In genomic region chr13:46355906-46356305, GRCh38 we compare ENCODE assay signal across 23 cellular contexts. TPM values are rescaled to one million over a fixed set of nuclear protein-coding genes. Genes with fewer than 3 reads are reported as not detected.
DNase-seq lines count a peak whose midpoint lies in the region; ATAC-seq and TF ChIP-seq lines count a peak whose summit lies in the region.
"Had no signal": no experiment of that assay in that cellular context is flagged by ENCODE, and none has a peak within 500 bp of the region (broad histone marks: within the 10 kb centered on the region; RNA-seq: fewer than 3 reads in every experiment).

No MANE protein-coding gene starts in this region.

- H3K4me2 ChIP-seq in osteoblast (ENCODE audit: insufficient read depth, low read length), result no peak overlapping the region

- WGBS in psoas muscle, 3 donors, result 84 to 88% (median 87%) methylated on average over 5 of the region's 5 CpGs

- peaks cover 0 to 1% (median 0%) of the 10 kb centered on the region in 3 donors for H3K27me3 Mint-ChIP-seq in CD14-positive monocyte (ENCODE audit: low read depth in 3 of 3)
- no peaks in the 10 kb centered on the region for H3K27me3 Mint-ChIP-seq in activated B cell treated with CpG ODN at 0.5 μM for 24 hours
- H3K27me3 Mint-ChIP-seq in type B pancreatic cell, result no peaks in the 10 kb centered on the region
- peaks cover 0 to 3% of the 10 kb centered on the region in 2 donors for H3K27me3 Mint-ChIP-seq in CD8-positive, alpha-beta memory T cell
- H3K27me3 Mint-ChIP-seq: activated naive CD8-positive, alpha-beta T cell had no signal

- no peak overlapping the region for H2AFZ ChIP-seq in osteoblast (ENCODE audit: low read length)

- H3K9me3 Mint-ChIP-seq in CD14-positive monocyte, result peaks cover 3 to 6% (median 5%) of the 10 kb centered on the region in 7 donors
- H3K9me3 Mint-ChIP-seq in activated B cell treated with CpG ODN at 0.5 μM for 24 hours, result peaks cover 5% of the 10 kb centered on the region
- no peaks in the 10 kb centered on the region for H3K9me3 Mint-ChIP-seq in type B pancreatic cell
- H3K9me3 Mint-ChIP-seq in CD8-positive, alpha-beta memory T cell, result no peaks in the 10 kb centered on the region

- H3K4me1 ChIP-seq in osteoblast (ENCODE audit: insufficient read depth, low read length) (peaks cover 25% of the 10 kb centered on the region), psoas muscle (no peaks in the 10 kb centered on the region)
- no peaks in the 10 kb centered on the region for H3K4me1 ChIP-seq in CD8-positive, alpha-beta memory T cell (ENCODE audit: insufficient read depth, low read length)

- H3K27ac Mint-ChIP-seq in CD14-positive monocyte (peak overlapping the region; percentile 1 to 100 (median 98)), activated B cell treated with CpG ODN at 0.5 μM for 24 hours (peak overlapping the region; percentile 83), type B pancreatic cell (no peak overlapping the region)
- H3K27ac Mint-ChIP-seq in CD8-positive, alpha-beta memory T cell, result no peak overlapping the region
- H3K27ac Mint-ChIP-seq: activated naive CD8-positive, alpha-beta T cell; activated T-helper 1 cell treated with anti-CD3 and anti-CD28 coated beads, Interleukin-12 subunit alpha, Interleukin-12 subunit beta, Interleukin-2, Interleukin-4 antibody, amounts not matched to agents 30 ng/mL and 10 ng/mL and 1 ng/mL, durations not matched to agents 14 hours and 24 hours and 36 hours; T-cell had no signal

- DNase-seq in CD14-positive monocyte (ENCODE audit: low spot score) (no peak), HT1080 (ENCODE audit: low read depth) (peak; percentile 60), activated B cell treated with CpG ODN at 0.5 μM for 24 hours (no peak), osteoblast (ENCODE audit: insufficient read length, low spot score, missing footprints) (no peak), type B pancreatic cell (ENCODE audit: extremely low spot score, unreplicated experiment) (no peak), psoas muscle (no peak)
- DNase-seq in CD8-positive, alpha-beta memory T cell, result no peak
- DNase-seq: KG1, kidney glomerular epithelial cell, mammary epithelial cell, NCI-H1092, NCI-H187 treated with DMSO at 0.1 percent for 48 hours, NCI-H748 treated with DMSO at 0.1 percent for 48 hours, OCI-M1, right cardiac atrium, SHP77, T-cell had no signal

- no peaks in the 10 kb centered on the region for H4K20me1 ChIP-seq in osteoblast (ENCODE audit: insufficient read depth, low read length)

- no peak overlapping the region for H3K4me3 ChIP-seq in osteoblast (ENCODE audit: insufficient read depth, low read length)
- H3K4me3 ChIP-seq in psoas muscle, result no peak overlapping the region
- no peak overlapping the region for H3K4me3 ChIP-seq in CD8-positive, alpha-beta memory T cell (ENCODE audit: low read length)
- H3K4me3 ChIP-seq: coronary artery, GM12878 had no signal

- TF ChIP-seq CTCF in CD14-positive monocyte (IDR thresholded peaks at IDR 0.05) (no peak), activated B cell treated with CpG ODN at 0.5 μM for 24 hours (IDR thresholded peaks at IDR 0.05) (no peak), osteoblast (IDR thresholded peaks at IDR 0.05; ENCODE audit: extremely low read depth, low read depth, low read length) (no peak), type B pancreatic cell (conservative IDR thresholded peaks at IDR 0.05) (no peak), psoas muscle (IDR thresholded peaks at IDR 0.05) (no peak)

- no peaks in the 10 kb centered on the region for H3K79me2 ChIP-seq in osteoblast (ENCODE audit: insufficient read depth, low read length)

- H3K4me3 Mint-ChIP-seq in CD14-positive monocyte, result no peak overlapping the region
- H3K4me3 Mint-ChIP-seq in activated B cell treated with CpG ODN at 0.5 μM for 24 hours, result no peak overlapping the region
- no peak overlapping the region for H3K4me3 Mint-ChIP-seq in type B pancreatic cell
- H3K4me3 Mint-ChIP-seq in CD8-positive, alpha-beta memory T cell, result no peak overlapping the region
- H3K4me3 Mint-ChIP-seq: activated naive CD8-positive, alpha-beta T cell; activated T-helper 1 cell treated with anti-CD3 and anti-CD28 coated beads, Interleukin-12 subunit alpha, Interleukin-12 subunit beta, Interleukin-2, Interleukin-4 antibody, amounts not matched to agents 30 ng/mL and 10 ng/mL and 1 ng/mL, durations not matched to agents 14 hours and 24 hours and 36 hours; T-cell had no signal

- H3K4me1 Mint-ChIP-seq in CD14-positive monocyte (peaks cover 43% of the 10 kb centered on the region), activated B cell treated with CpG ODN at 0.5 μM for 24 hours (peaks cover 16% of the 10 kb centered on the region), type B pancreatic cell (ENCODE audit: unreplicated experiment) (peaks cover 7% of the 10 kb centered on the region)
- H3K4me1 Mint-ChIP-seq in CD8-positive, alpha-beta memory T cell, result peaks cover 5 to 8% (median 7%) of the 10 kb centered on the region in 3 donors

- H3K27me3 ChIP-seq in osteoblast (ENCODE audit: insufficient read depth, low read length), result no peaks in the 10 kb centered on the region
- H3K27me3 ChIP-seq in psoas muscle (ENCODE audit: insufficient read depth in 3 of 3, low read length in 2 of 3), result no peaks in the 10 kb centered on the region
- H3K27me3 ChIP-seq in CD8-positive, alpha-beta memory T cell (ENCODE audit: insufficient read depth, low read length, poor library complexity, severe bottlenecking), result no peaks in the 10 kb centered on the region

- H3K9me3 ChIP-seq in osteoblast (ENCODE audit: low read depth, low read length), result no peaks in the 10 kb centered on the region
- no peaks in the 10 kb centered on the region for H3K9me3 ChIP-seq in psoas muscle
- no peaks in the 10 kb centered on the region for H3K9me3 ChIP-seq in CD8-positive, alpha-beta memory T cell (ENCODE audit: low read length)

- ATAC-seq in activated B cell treated with CpG ODN at 0.5 μM for 24 hours (ENCODE audit: low read depth), result no peak
- no peak for ATAC-seq in psoas muscle
- ATAC-seq: GM12878, right cardiac atrium, T-cell had no signal

- peaks cover 34 to 49% of the 10 kb centered on the region in 2 donors for H3K36me3 Mint-ChIP-seq in CD14-positive monocyte
- peaks cover 91% of the 10 kb centered on the region for H3K36me3 Mint-ChIP-seq in activated B cell treated with CpG ODN at 0.5 μM for 24 hours (ENCODE audit: low read depth)
- H3K36me3 Mint-ChIP-seq in type B pancreatic cell, result no peaks in the 10 kb centered on the region
- peaks cover 0 to 4% (median 3%) of the 10 kb centered on the region in 3 donors for H3K36me3 Mint-ChIP-seq in CD8-positive, alpha-beta memory T cell
- H3K36me3 Mint-ChIP-seq: T-cell had no signal

- POLR2A ChIA-PET in activated B cell treated with CpG ODN at 0.5 μM for 24 hours (lab: Charles Lee), result interaction anchor here (0.8 to 1.5 kb wide), 2 partner anchors 17 to 22 kb away, joined by 3 read pairs; no protein-coding TSS in a partner anchor
- POLR2A ChIA-PET in CD8-positive, alpha-beta memory T cell (lab: Charles Lee), result no interaction called here

- H3K36me3 ChIP-seq in osteoblast (ENCODE audit: insufficient read depth, low read length), result no peaks in the 10 kb centered on the region
- no peaks in the 10 kb centered on the region for H3K36me3 ChIP-seq in psoas muscle (ENCODE audit: insufficient read depth in 1 of 2, low read depth in 1 of 2)
- H3K36me3 ChIP-seq in CD8-positive, alpha-beta memory T cell (ENCODE audit: insufficient read depth, low read length), result no peaks in the 10 kb centered on the region

- intact Hi-C loops in CD14-positive monocyte (cut with micrococcal nuclease), result loop anchor here (2.0 to 10.0 kb wide), 2 partner anchors 15 to 49 kb away; no protein-coding TSS in a partner anchor
- intact Hi-C loops in activated B cell treated with CpG ODN at 0.5 μM for 24 hours (cut with micrococcal nuclease), result loop anchor here (2.0 kb wide), 2 partner anchors 15 kb away; no protein-coding TSS in a partner anchor
- intact Hi-C loops in psoas muscle (cut with DNase I), result no loop called here

- CTCF ChIA-PET in activated B cell treated with CpG ODN at 0.5 μM for 24 hours (lab: Charles Lee), result no interaction called here
- CTCF ChIA-PET in CD8-positive, alpha-beta memory T cell (lab: Charles Lee), result no interaction called here

- H3K27ac ChIP-seq in osteoblast (ENCODE audit: low read depth, low read length), result peak overlapping the region; percentile 94
- no peak overlapping the region for H3K27ac ChIP-seq in psoas muscle
- no peak overlapping the region for H3K27ac ChIP-seq in CD8-positive, alpha-beta memory T cell (ENCODE audit: low read depth, low read length)
- H3K27ac ChIP-seq: coronary artery had no signal

RNA-seq across cellular contexts. Expression of gene RUBCNL, which starts 31.1 kb away (rescaled TPM):
- 1 to 10 TPM; 1.5 to 2.8 TPM for polyA plus RNA-seq in CD14-positive monocyte
- 0.11 TPM in 1 of 2 replicates, not detected in the other for total RNA-seq in HT1080 (2014; rRNA removed; shearing (Covaris generic))
- 0.07 and 0.13 TPM in 2 replicates for polyA plus RNA-seq in HT1080 (2015; cell fraction: cytosol; rRNA removed)
- not detected in 2 replicates for polyA plus RNA-seq in HT1080 (2015; cell fraction: nucleus; rRNA removed)
- 133 and 168 TPM in 2 replicates for total RNA-seq in activated B cell treated with CpG ODN at 0.5 μM for 24 hours
- 6.5 and 7.4 TPM in 2 replicates for total RNA-seq in osteoblast
- 1.1 TPM in 2 replicates for total RNA-seq in type B pancreatic cell (ENCODE audit: low replicate concordance)
- 1 to 10 TPM in 3 of 4 donors, under 1 TPM in 1; 0.76 to 1.1 (median 1.1) TPM for total RNA-seq in psoas muscle
- polyA plus RNA-seq in psoas muscle, result under 1 TPM; 0.06 to 0.21 (median 0.09) TPM
- not detected for total RNA-seq in CD8-positive, alpha-beta memory T cell
- polyA plus RNA-seq in CD8-positive, alpha-beta memory T cell, result not detected
- total RNA-seq: glomerular endothelial cell, HT-29 had no signal

Comparison
In these comparisons a context has a peak if more than half of its experiments do, and no peak if none do; other contexts are left out.
1. H3K27ac Mint-ChIP-seq: peak in CD14-positive monocyte (7 of 7) and activated B cell treated with CpG ODN at 0.5 μM for 24 hours (single experiment); none in type B pancreatic cell (single experiment) and CD8-positive, alpha-beta memory T cell (0 of 8).
2. RNA of gene RUBCNL, which starts 31.1 kb away (total RNA-seq): 133 to 168 TPM in activated B cell treated with CpG ODN at 0.5 μM for 24 hours; 6.5 to 7.4 TPM in osteoblast, 1.1 TPM in type B pancreatic cell, 0.76 to 1.1 TPM in psoas muscle, 0.11 TPM in HT1080 and not detected in CD8-positive, alpha-beta memory T cell; every median in the first group is over 10 times any median in the second.
3. intact Hi-C loops: an anchor here in CD14-positive monocyte (2.0 to 10.0 kb wide) and activated B cell treated with CpG ODN at 0.5 μM for 24 hours (2.0 kb wide); none called in psoas muscle.